In the genomic region with DNA sequence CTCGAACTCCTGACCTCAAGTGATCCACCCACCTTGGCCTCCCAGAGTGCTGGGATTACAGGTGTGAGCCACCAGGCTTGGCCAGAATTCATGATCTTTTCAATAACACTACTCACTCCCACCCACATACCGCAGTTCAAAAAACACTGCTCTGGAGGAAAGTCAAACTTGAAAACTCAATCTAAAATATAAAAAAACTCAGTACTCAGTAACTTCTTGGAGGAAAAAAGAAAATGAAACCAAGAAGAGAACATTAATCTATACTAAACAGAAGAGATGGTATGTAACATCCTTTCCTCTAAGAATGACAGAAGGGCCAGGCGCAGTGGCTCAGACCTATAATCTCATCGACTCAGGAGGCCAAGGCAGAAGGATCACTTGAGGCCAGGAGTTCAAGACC, we compare ENCODE assay signal across 19 cellular contexts. TPM values are rescaled to one million over a fixed set of nuclear protein-coding genes. Genes with fewer than 3 reads are reported as not detected.
DNase-seq lines count a peak whose midpoint lies in the region; ATAC-seq lines count a peak whose summit lies in the region.
"Had no signal": no experiment of that assay in that cellular context is flagged by ENCODE, and none has a peak within 500 bp of the region (broad histone marks: within the 10 kb centered on the region; RNA-seq: fewer than 3 reads in every experiment).

No MANE protein-coding gene starts in this region.

- H3K4me1 Mint-ChIP-seq in activated CD4-positive, alpha-beta T cell treated with anti-CD3 and anti-CD28 coated beads for 36 hours: peaks cover 22% of the 10 kb centered on the region
- peaks cover 17% of the 10 kb centered on the region for H3K4me1 Mint-ChIP-seq in T-helper 2 cell treated with Interferon-gamma antibody and Interleukin-4, amounts not matched to agents 5 μg/mL and 100 μg/mL, for 36 hours (ENCODE audit: low read depth)

- H3K4me3 Mint-ChIP-seq in activated CD4-positive, alpha-beta T cell treated with anti-CD3 and anti-CD28 coated beads for 36 hours: no peak overlapping the region
- H3K4me3 Mint-ChIP-seq in T-helper 2 cell treated with Interferon-gamma antibody and Interleukin-4, amounts not matched to agents 5 μg/mL and 100 μg/mL, for 36 hours: peak overlapping the region; percentile 51
- H3K4me3 Mint-ChIP-seq: B cell, immature natural killer cell, T-helper 17 cell had no signal

- CTCF ChIA-PET in activated CD4-positive, alpha-beta T cell treated with anti-CD3 and anti-CD28 coated beads for 36 hours (lab: Charles Lee): interaction anchor here (0.6 to 0.7 kb wide), 2 partner anchors 58 to 65 kb away, joined by 3 to 4 read pairs; partner anchors contain the start of gene MRTFA

- H3K36me3 Mint-ChIP-seq in activated CD4-positive, alpha-beta T cell treated with anti-CD3 and anti-CD28 coated beads for 36 hours (ENCODE audit: low read depth): peaks cover 2% of the 10 kb centered on the region
- peaks cover 5% of the 10 kb centered on the region for H3K36me3 Mint-ChIP-seq in T-helper 2 cell treated with Interferon-gamma antibody and Interleukin-4, amounts not matched to agents 5 μg/mL and 100 μg/mL, for 36 hours (ENCODE audit: low read depth)
- peaks cover 0 to 11% of the 10 kb centered on the region in 2 donors for H3K36me3 Mint-ChIP-seq in activated naive CD4-positive, alpha-beta T cell treated with anti-CD3 and anti-CD28 coated beads, Interleukin-2, amount 50 U/mL, for 72 hours
- H3K36me3 Mint-ChIP-seq: immature natural killer cell had no signal

- no peaks in the 10 kb centered on the region for H3K9me3 Mint-ChIP-seq in activated CD4-positive, alpha-beta T cell treated with anti-CD3 and anti-CD28 coated beads for 36 hours (ENCODE audit: low read depth)
- H3K9me3 Mint-ChIP-seq in T-helper 2 cell treated with Interferon-gamma antibody and Interleukin-4, amounts not matched to agents 5 μg/mL and 100 μg/mL, for 36 hours: no peaks in the 10 kb centered on the region
- H3K9me3 Mint-ChIP-seq in activated naive CD4-positive, alpha-beta T cell treated with anti-CD3 and anti-CD28 coated beads, Interleukin-2, amount 50 U/mL, for 72 hours: no peaks in the 10 kb centered on the region
- H3K9me3 Mint-ChIP-seq: immature natural killer cell had no signal

- peak; percentile 68 for DNase-seq in activated CD4-positive, alpha-beta T cell treated with anti-CD3 and anti-CD28 coated beads for 36 hours
- no peak for DNase-seq in activated CD4-positive, alpha-beta T cell treated with anti-CD3 and anti-CD28 coated beads, Interleukin-2, amount 50 U/mL, for 1 hour
- DNase-seq in T-helper 2 cell treated with Interferon-gamma antibody and Interleukin-4, amounts not matched to agents 5 μg/mL and 100 μg/mL, for 36 hours (ENCODE audit: low spot score): peak; percentile 23
- DNase-seq in activated naive CD4-positive, alpha-beta T cell treated with anti-CD3 and anti-CD28 coated beads, Interleukin-2, amount 50 U/mL, for 72 hours (ENCODE audit: low spot score in 2 of 2): peak in 1 of 2 donors; percentile 41
- DNase-seq in stimulated activated CD4-positive, alpha-beta T cell treated with anti-CD3 and anti-CD28 coated beads, Interleukin-4, amount 100 ng/mL, for 24 hours: peak; percentile 19
- DNase-seq in NCI-H1930 (lab: John Stamatoyannopoulos, UW): no peak
- DNase-seq: 8988T, heart left ventricle, immature natural killer cell, left ventricle myocardium superior, mucosa of descending colon, NCI-H526 treated with DMSO at 0.1 percent for 48 hours, occipital lobe, retina, SIG-M5, T-helper 17 cell had no signal

- ATAC-seq in activated CD4-positive, alpha-beta T cell treated with anti-CD3 and anti-CD28 coated beads for 36 hours: peak; percentile 87
- ATAC-seq in activated naive CD4-positive, alpha-beta T cell treated with anti-CD3 and anti-CD28 coated beads, Interleukin-2, amount 50 U/mL, for 72 hours: peak; percentile 86
- ATAC-seq in GM21526 (IDR thresholded peaks at IDR 0.05; ENCODE audit: low FRiP score, unreplicated experiment) (no peak), GM19455 (IDR thresholded peaks at IDR 0.05; ENCODE audit: unreplicated experiment) (no peak)
- ATAC-seq: heart left ventricle, left ventricle myocardium superior, mucosa of descending colon, T-helper 17 cell had no signal

- POLR2A ChIA-PET in activated CD4-positive, alpha-beta T cell treated with anti-CD3 and anti-CD28 coated beads for 36 hours (lab: Charles Lee): no interaction called here

- H3K27me3 Mint-ChIP-seq in activated CD4-positive, alpha-beta T cell treated with anti-CD3 and anti-CD28 coated beads for 36 hours: no peaks in the 10 kb centered on the region
- no peaks in the 10 kb centered on the region for H3K27me3 Mint-ChIP-seq in T-helper 2 cell treated with Interferon-gamma antibody and Interleukin-4, amounts not matched to agents 5 μg/mL and 100 μg/mL, for 36 hours (ENCODE audit: low read depth)
- H3K27me3 Mint-ChIP-seq: B cell, T-helper 17 cell had no signal

- H3K27ac Mint-ChIP-seq in activated CD4-positive, alpha-beta T cell treated with anti-CD3 and anti-CD28 coated beads for 36 hours: peak overlapping the region; percentile 82
- peak overlapping the region; percentile 86 for H3K27ac Mint-ChIP-seq in T-helper 2 cell treated with Interferon-gamma antibody and Interleukin-4, amounts not matched to agents 5 μg/mL and 100 μg/mL, for 36 hours
- peak overlapping the region; percentile 67 to 86 for H3K27ac Mint-ChIP-seq in activated naive CD4-positive, alpha-beta T cell treated with anti-CD3 and anti-CD28 coated beads, Interleukin-2, amount 50 U/mL, for 72 hours
- H3K27ac Mint-ChIP-seq: B cell, immature natural killer cell, T-helper 17 cell had no signal

- intact Hi-C loops in activated CD4-positive, alpha-beta T cell treated with anti-CD3 and anti-CD28 coated beads for 36 hours (cut with DNase I, micrococcal nuclease): loop anchor here in 1 of 2 experiments (1.0 kb wide), 1 partner anchor 43 kb away; no protein-coding TSS in a partner anchor

RNA-seq across cellular contexts. Expression of gene MRTFA, which starts 58.3 kb away (rescaled TPM):
- total RNA-seq in activated CD4-positive, alpha-beta T cell treated with anti-CD3 and anti-CD28 coated beads for 36 hours: 10 to 100 TPM; 41.0 to 43.2 TPM
- 10 to 100 TPM; 38.5 to 58.8 TPM for total RNA-seq in activated naive CD4-positive, alpha-beta T cell treated with anti-CD3 and anti-CD28 coated beads, Interleukin-2, amount 50 U/mL, for 72 hours

Comparison
In these comparisons a context has a peak if more than half of its experiments do, and no peak if none do; other contexts are left out.
1. DNase-seq: peak in activated CD4-positive, alpha-beta T cell treated with anti-CD3 and anti-CD28 coated beads for 36 hours (single experiment), T-helper 2 cell treated with Interferon-gamma antibody and Interleukin-4, amounts not matched to agents 5 μg/mL and 100 μg/mL, for 36 hours (single experiment) and stimulated activated CD4-positive, alpha-beta T cell treated with anti-CD3 and anti-CD28 coated beads, Interleukin-4, amount 100 ng/mL, for 24 hours (single experiment); none in activated CD4-positive, alpha-beta T cell treated with anti-CD3 and anti-CD28 coated beads, Interleukin-2, amount 50 U/mL, for 1 hour (single experiment) and NCI-H1930 (0 of 2).
2. ATAC-seq: peak in activated CD4-positive, alpha-beta T cell treated with anti-CD3 and anti-CD28 coated beads for 36 hours (single experiment) and activated naive CD4-positive, alpha-beta T cell treated with anti-CD3 and anti-CD28 coated beads, Interleukin-2, amount 50 U/mL, for 72 hours (2 of 2); none in GM21526 (single experiment) and GM19455 (single experiment).
3. Peak in every context shown above with its lines, with median percentiles within 50 percentile points of each other: H3K27ac Mint-ChIP-seq.